ENCODE assay signal across 15 cellular contexts in genomic region chr14:72634910-72635647, GRCh38.
DNase-seq lines count a peak whose midpoint lies in the region; ATAC-seq and TF ChIP-seq lines count a peak whose summit lies in the region.
"Had no signal": no experiment of that assay in that cellular context is flagged by ENCODE, and none has a peak within 500 bp of the region (broad histone marks: within the 10 kb centered on the region; RNA-seq: fewer than 3 reads in every experiment).

No MANE protein-coding gene starts in this region.

- no peak overlapping the region for H3K4me3 Mint-ChIP-seq in type B pancreatic cell

- no peaks in the 10 kb centered on the region for H3K9me3 Mint-ChIP-seq in type B pancreatic cell

- H3K79me2 ChIP-seq in PC-3 (ENCODE audit: low read length), result no peaks in the 10 kb centered on the region

- H4K20me1 ChIP-seq in PC-3 (ENCODE audit: low read length), result no peaks in the 10 kb centered on the region

- TF ChIP-seq CTCF in PC-3 (conservative IDR thresholded peaks at IDR 0.05; ENCODE audit: low read depth, low read length) (no peak), type B pancreatic cell (conservative IDR thresholded peaks at IDR 0.05) (peak; percentile 13)

- H2AFZ ChIP-seq in PC-3 (ENCODE audit: low read length), result peak overlapping the region; percentile 44

- peaks cover 34% of the 10 kb centered on the region for H3K27me3 Mint-ChIP-seq in type B pancreatic cell

- no peak overlapping the region for H3K4me3 ChIP-seq in PC-3 (ENCODE audit: low read length)
- H3K4me3 ChIP-seq: dorsolateral prefrontal cortex, SK-N-MC, vagina had no signal

- peak overlapping the region; percentile 76 for H3K4me2 ChIP-seq in PC-3 (ENCODE audit: low read length)

- intact Hi-C loops in PC-3 (cut with micrococcal nuclease), result loop anchor here (5.0 kb wide), 3 partner anchors 78 to 272 kb away; no protein-coding TSS in a partner anchor

- BruUV-seq in PC-3 (replicated peaks; lab: Mats Ljungman, UMichigan), result no TSS peak

- H3K9me3 ChIP-seq in PC-3 (ENCODE audit: low read length), result no peaks in the 10 kb centered on the region
- H3K9me3 ChIP-seq: vagina had no signal

- no peaks in the 10 kb centered on the region for H3K36me3 Mint-ChIP-seq in type B pancreatic cell

- POLR2A ChIA-PET in PC-3 (lab: Charles Lee; ENCODE audit: unreplicated experiment), result no interaction called here

- peaks cover 13% of the 10 kb centered on the region for H3F3A ChIP-seq in PC-3 (ENCODE audit: low read length, unreplicated experiment)

- peak overlapping the region; percentile 90 for H3K27ac ChIP-seq in PC-3 (ENCODE audit: low read length)
- H3K27ac ChIP-seq: brain microvascular endothelial cell, dorsolateral prefrontal cortex, SK-N-MC, vagina had no signal

- no peaks in the 10 kb centered on the region for H3K27me3 ChIP-seq in PC-3 (ENCODE audit: low read length)
- H3K27me3 ChIP-seq: brain microvascular endothelial cell, dorsolateral prefrontal cortex, vagina had no signal

- ATAC-seq in GM18868 (IDR thresholded peaks at IDR 0.05; ENCODE audit: unreplicated experiment) (peak; percentile 69), HG02642 (IDR thresholded peaks at IDR 0.05; ENCODE audit: poor library complexity, unreplicated experiment) (peak; percentile 57), PC-3 (no peak)

- H3K9me2 ChIP-seq in PC-3 (replicated peaks; ENCODE audit: low read length), result no peaks in the 10 kb centered on the region

- no peaks in the 10 kb centered on the region for H3K4me1 Mint-ChIP-seq in type B pancreatic cell (ENCODE audit: unreplicated experiment)

- peak overlapping the region; percentile 42 for H3K9ac ChIP-seq in PC-3 (ENCODE audit: low read length)

- H3K36me3 ChIP-seq in PC-3 (ENCODE audit: low read depth, low read length), result peaks cover 6% of the 10 kb centered on the region; the same call in 1 of the 2 replicates
- H3K36me3 ChIP-seq: brain microvascular endothelial cell, vagina had no signal

- H3K4me1 ChIP-seq in PC-3 (ENCODE audit: insufficient read depth, low read length), result peaks cover 51% of the 10 kb centered on the region
- H3K4me1 ChIP-seq: vagina had no signal

- DNase-seq in PC-3, result no peak
- no peak for DNase-seq in type B pancreatic cell (ENCODE audit: extremely low spot score, unreplicated experiment)
- DNase-seq in UCSD-AML1 (lab: John Stamatoyannopoulos, UW; ENCODE audit: unreplicated experiment), result no peak
- DNase-seq in RKO (ENCODE audit: low spot score), result no peak
- no peak for DNase-seq in COR-L47 (lab: John Stamatoyannopoulos, UW)
- DNase-seq: activated naive CD4-positive, alpha-beta T cell; brain microvascular endothelial cell; dorsolateral prefrontal cortex; NCI-H1105 treated with DMSO at 0.1 percent for 48 hours; NCI-H345; stimulated activated naive CD4-positive, alpha-beta T cell had no signal

- CTCF ChIA-PET in PC-3 (lab: Charles Lee), result interaction anchor here (1.0 to 1.1 kb wide), 2 partner anchors 14 to 26 kb away, joined by 5 to 7 read pairs; no protein-coding TSS in a partner anchor

- H3K27ac Mint-ChIP-seq in type B pancreatic cell, result no peak overlapping the region
